1 cellular context compared by ENCODE assay signal in genomic region chr2:74496997-74497776, GRCh38.
TF ChIP-seq lines count a peak whose summit lies in the region.

No MANE protein-coding gene starts in this region.

TF ChIP-seq in H1, 55 proteins besides CTCF, POLR2A, EP300 and RAD21:
- TF ChIP-seq BCL11A (IDR thresholded peaks at IDR 0.05; ENCODE audit: low read depth in 2 of 2, low read length in 2 of 2) (no peak), TAF7 (optimal IDR thresholded peaks at IDR 0.05; ENCODE audit: borderline replicate concordance, low read depth, low read length) (no peak), TEAD4 (IDR thresholded peaks at IDR 0.05; ENCODE audit: low read depth, low read length) (no peak), KDM1A (IDR thresholded peaks at IDR 0.05; ENCODE audit: borderline replicate concordance, low read length) (no peak), JUND (IDR thresholded peaks at IDR 0.05; ENCODE audit: low read length) (no peak), SUZ12 (IDR thresholded peaks at IDR 0.05; ENCODE audit: low read length) (no peak), RFX5 (IDR thresholded peaks at IDR 0.05; ENCODE audit: borderline replicate concordance, low read depth, low read length) (no peak), CHD2 (IDR thresholded peaks at IDR 0.05; ENCODE audit: low read length) (no peak), SP1 (IDR thresholded peaks at IDR 0.05; ENCODE audit: low read depth, low read length) (no peak), EGR1 (IDR thresholded peaks at IDR 0.05; ENCODE audit: borderline replicate concordance, low read depth, low read length) (no peak)
